Comparison of ENCODE assay signal across 9 cellular contexts in genomic region chr2:21256006-21256405, GRCh38.
DNase-seq lines count a peak whose midpoint lies in the region; ATAC-seq and TF ChIP-seq lines count a peak whose summit lies in the region.
"Had no signal": no experiment of that assay in that cellular context is flagged by ENCODE, and none has a peak within 500 bp of the region (broad histone marks: within the 10 kb centered on the region; RNA-seq: fewer than 3 reads in every experiment).

No MANE protein-coding gene starts in this region.

- H3K27ac Mint-ChIP-seq in naive thymus-derived CD4-positive, alpha-beta T cell, result no peak overlapping the region

- H3K4me1 Mint-ChIP-seq in naive thymus-derived CD4-positive, alpha-beta T cell, result no peaks in the 10 kb centered on the region

- ATAC-seq in GM21737 (IDR thresholded peaks at IDR 0.05; ENCODE audit: unreplicated experiment), result peak; percentile 74
- peak; percentile 83 for ATAC-seq in naive thymus-derived CD4-positive, alpha-beta T cell

- no peak overlapping the region for H3K4me3 ChIP-seq in choroid plexus epithelial cell (ENCODE audit: low read depth, low read length)
- no peak overlapping the region for H3K4me3 ChIP-seq in naive thymus-derived CD4-positive, alpha-beta T cell (ENCODE audit: low read length)

- peaks cover 0 to 3% (median 0%) of the 10 kb centered on the region in 5 donors for H3K27me3 Mint-ChIP-seq in naive thymus-derived CD4-positive, alpha-beta T cell

- H3K9me3 Mint-ChIP-seq in naive thymus-derived CD4-positive, alpha-beta T cell, result peaks cover 0 to 3% (median 0%) of the 10 kb centered on the region in 11 donors

- no peaks in the 10 kb centered on the region for H3K9me3 ChIP-seq in naive thymus-derived CD4-positive, alpha-beta T cell (ENCODE audit: control insufficient read depth in 2 of 3, low read length in 3 of 3)

- intact Hi-C loops in naive thymus-derived CD4-positive, alpha-beta T cell (cut with micrococcal nuclease), result no loop called here

- no peaks in the 10 kb centered on the region for H3K4me1 ChIP-seq in naive thymus-derived CD4-positive, alpha-beta T cell (ENCODE audit: control insufficient read depth in 2 of 2, insufficient read depth in 2 of 2, low read length in 2 of 2)

- H3K4me3 Mint-ChIP-seq in naive thymus-derived CD4-positive, alpha-beta T cell, result no peak overlapping the region

- POLR2A ChIA-PET in naive thymus-derived CD4-positive, alpha-beta T cell (lab: Charles Lee), result no interaction called here

- no peaks in the 10 kb centered on the region for H3K36me3 Mint-ChIP-seq in naive thymus-derived CD4-positive, alpha-beta T cell

- peak in 12 of 14 donors; percentile 8 to 89 (median 82) for DNase-seq in C1 segment of cervical spinal cord (lab: John Stamatoyannopoulos, UW)
- peak; percentile 50 for DNase-seq in NCI-H1436 (lab: John Stamatoyannopoulos, UW)
- peak; percentile 3 for DNase-seq in choroid plexus epithelial cell (ENCODE audit: low read depth)
- no peak for DNase-seq in naive thymus-derived CD4-positive, alpha-beta T cell
- DNase-seq in 8988T, result no peak
- DNase-seq in T-helper 1 cell, result no peak
- DNase-seq in NCI-H187 treated with DMSO at 0.1 percent for 48 hours (lab: John Stamatoyannopoulos, UW), result no peak

- CTCF ChIA-PET in naive thymus-derived CD4-positive, alpha-beta T cell (lab: Charles Lee), result no interaction called here

- H3K27ac ChIP-seq in naive thymus-derived CD4-positive, alpha-beta T cell (ENCODE audit: low read depth, low read length), result no peak overlapping the region
- H3K27ac ChIP-seq: C4-2B had no signal

- no peaks in the 10 kb centered on the region for H3K27me3 ChIP-seq in naive thymus-derived CD4-positive, alpha-beta T cell (ENCODE audit: control insufficient read depth in 2 of 2, insufficient read depth in 2 of 2, low read length in 2 of 2)

- TF ChIP-seq CTCF in choroid plexus epithelial cell (conservative IDR thresholded peaks at IDR 0.05; ENCODE audit: low read depth, low read length), result no peak

- no peaks in the 10 kb centered on the region for H3K36me3 ChIP-seq in naive thymus-derived CD4-positive, alpha-beta T cell (ENCODE audit: control insufficient read depth in 2 of 3, insufficient read depth in 3 of 3, low read length in 3 of 3)

Comparison
In these comparisons a context has a peak if more than half of its experiments do, and no peak if none do; other contexts are left out.
1. DNase-seq: peak in C1 segment of cervical spinal cord (12 of 14), NCI-H1436 (single experiment) and choroid plexus epithelial cell (single experiment); none in naive thymus-derived CD4-positive, alpha-beta T cell (0 of 9), 8988T (single experiment), T-helper 1 cell (0 of 5) and NCI-H187 treated with DMSO at 0.1 percent for 48 hours (single experiment).